1 cellular context compared by ENCODE assay signal in the genomic region with DNA sequence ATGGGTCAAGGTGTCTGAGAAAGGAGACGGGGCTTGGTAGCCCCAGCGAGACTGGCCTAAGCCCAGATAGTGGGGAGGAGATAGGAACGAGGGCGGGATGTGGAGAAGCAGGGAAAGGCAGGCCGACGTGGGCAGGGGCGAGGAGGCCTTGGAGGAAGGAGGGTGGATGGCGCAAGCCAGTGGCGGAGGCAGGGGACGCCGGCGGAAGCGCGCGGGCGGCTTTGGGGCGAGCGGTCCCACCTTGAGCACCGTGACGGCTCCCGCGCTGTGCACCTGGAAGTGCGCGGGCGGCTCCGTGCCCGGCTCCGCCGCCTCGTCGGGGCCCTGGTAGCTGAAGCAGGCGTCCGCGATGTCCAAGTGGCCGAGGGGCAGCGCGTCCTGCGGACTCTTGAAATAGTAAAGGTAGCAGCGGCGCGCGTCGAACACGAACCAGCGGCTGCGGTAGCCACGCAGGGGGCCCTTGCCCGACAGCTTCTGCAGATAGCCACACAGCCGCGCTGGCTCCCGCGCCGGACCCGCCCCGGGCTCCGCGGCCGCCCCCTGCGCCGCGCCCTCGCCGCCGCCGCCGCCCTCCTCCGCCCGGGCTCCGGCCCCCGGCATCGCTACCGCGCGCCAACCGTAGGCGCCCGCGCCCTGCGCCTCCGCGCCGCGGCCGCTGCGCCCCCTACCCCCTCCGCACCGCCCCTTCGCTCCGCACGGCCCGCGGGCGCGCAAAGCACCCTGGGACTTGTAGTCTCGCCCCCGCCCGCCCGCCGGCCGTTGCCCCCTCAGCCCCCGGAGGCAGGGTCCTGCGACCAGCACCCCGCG.
A peak's percentile ranks its signal among the peaks of the same experiment; 100 is the strongest.
TF ChIP-seq lines count a peak whose summit lies in the region.

A gene (minus strand): TSS at position 659 of the 807 bp plus-strand sequence. CDS start 59 bp downstream, at position 600.

TF ChIP-seq in GM12878, 131 proteins besides CTCF, POLR2A, EP300 and RAD21 (continued from another document):
- TF ChIP-seq, protein P1, sequence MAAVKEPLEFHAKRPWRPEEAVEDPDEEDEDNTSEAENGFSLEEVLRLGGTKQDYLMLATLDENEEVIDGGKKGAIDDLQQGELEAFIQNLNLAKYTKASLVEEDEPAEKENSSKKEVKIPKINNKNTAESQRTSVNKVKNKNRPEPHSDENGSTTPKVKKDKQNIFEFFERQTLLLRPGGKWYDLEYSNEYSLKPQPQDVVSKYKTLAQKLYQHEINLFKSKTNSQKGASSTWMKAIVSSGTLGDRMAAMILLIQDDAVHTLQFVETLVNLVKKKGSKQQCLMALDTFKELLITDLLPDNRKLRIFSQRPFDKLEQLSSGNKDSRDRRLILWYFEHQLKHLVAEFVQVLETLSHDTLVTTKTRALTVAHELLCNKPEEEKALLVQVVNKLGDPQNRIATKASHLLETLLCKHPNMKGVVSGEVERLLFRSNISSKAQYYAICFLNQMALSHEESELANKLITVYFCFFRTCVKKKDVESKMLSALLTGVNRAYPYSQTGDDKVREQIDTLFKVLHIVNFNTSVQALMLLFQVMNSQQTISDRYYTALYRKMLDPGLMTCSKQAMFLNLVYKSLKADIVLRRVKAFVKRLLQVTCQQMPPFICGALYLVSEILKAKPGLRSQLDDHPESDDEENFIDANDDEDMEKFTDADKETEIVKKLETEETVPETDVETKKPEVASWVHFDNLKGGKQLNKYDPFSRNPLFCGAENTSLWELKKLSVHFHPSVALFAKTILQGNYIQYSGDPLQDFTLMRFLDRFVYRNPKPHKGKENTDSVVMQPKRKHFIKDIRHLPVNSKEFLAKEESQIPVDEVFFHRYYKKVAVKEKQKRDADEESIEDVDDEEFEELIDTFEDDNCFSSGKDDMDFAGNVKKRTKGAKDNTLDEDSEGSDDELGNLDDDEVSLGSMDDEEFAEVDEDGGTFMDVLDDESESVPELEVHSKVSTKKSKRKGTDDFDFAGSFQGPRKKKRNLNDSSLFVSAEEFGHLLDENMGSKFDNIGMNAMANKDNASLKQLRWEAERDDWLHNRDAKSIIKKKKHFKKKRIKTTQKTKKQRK (IDR thresholded peaks at IDR 0.05; ENCODE audit: low read depth, low read length): no peak
- TF ChIP-seq SREBF2 (IDR thresholded peaks at IDR 0.05; ENCODE audit: low read length) (no peak), SIN3A (IDR thresholded peaks at IDR 0.05; ENCODE audit: low read depth, low read length) (peak; percentile 56; the same call in 1 of the 2 replicates), KLF5 (IDR thresholded peaks at IDR 0.05; ENCODE audit: partially characterized antibody) (no peak), JUNB (IDR thresholded peaks at IDR 0.05) (no peak), NRF1 (conservative IDR thresholded peaks at IDR 0.05; ENCODE audit: low read depth, low read length) (no peak), MXI1 (IDR thresholded peaks at IDR 0.05; ENCODE audit: low read depth, low read length) (0 out of 2 replicates have a peak, but pooled peaks have one; percentile 32), STAT1 (conservative IDR thresholded peaks at IDR 0.05) (no peak), SUZ12 (IDR thresholded peaks at IDR 0.05; ENCODE audit: unreplicated experiment) (no peak), YY1 (IDR thresholded peaks at IDR 0.05; ENCODE audit: low read depth, low read length) (0 out of 2 replicates have a peak, but pooled peaks have one; percentile 17), WRNIP1 (IDR thresholded peaks at IDR 0.05; ENCODE audit: borderline replicate concordance, low read depth, low read length) (no peak), CREB1 (IDR thresholded peaks at IDR 0.05; ENCODE audit: low read depth) (no peak), NR2F1 (conservative IDR thresholded peaks at IDR 0.05) (no peak), PAX5 (IDR thresholded peaks at IDR 0.05; ENCODE audit: borderline replicate concordance, low read depth, low read length) (peak; percentile 13; the same call in 1 of the 2 replicates), HCFC1 (IDR thresholded peaks at IDR 0.05; ENCODE audit: low read length) (peak; percentile 73), IKZF2 (IDR thresholded peaks at IDR 0.05) (peak in 1 of 2 experiments; percentile 9; a peak in 1 of 4 replicates), TCF12 (IDR thresholded peaks at IDR 0.05; ENCODE audit: low read depth, low read length) (peak; percentile 44; the same call in 1 of the 2 replicates), TARDBP (IDR thresholded peaks at IDR 0.05; ENCODE audit: borderline replicate concordance) (no peak), ZNF207 (IDR thresholded peaks at IDR 0.05; ENCODE audit: borderline replicate concordance) (0 out of 2 replicates have a peak, but pooled peaks have one; percentile 22), MEF2A (IDR thresholded peaks at IDR 0.05; ENCODE audit: insufficient read depth, low read depth, low read length) (no peak), GATAD2B (conservative IDR thresholded peaks at IDR 0.05; ENCODE audit: low read depth) (peak; percentile 80), MYC (IDR thresholded peaks at IDR 0.05; ENCODE audit: insufficient read depth, insufficient read length, insufficient replicate concordance, low read length, severe bottlenecking) (no peak), SIX5 (IDR thresholded peaks at IDR 0.05; ENCODE audit: low read depth, low read length, severe bottlenecking) (peak; percentile 70), HDAC6 (IDR thresholded peaks at IDR 0.05; ENCODE audit: unreplicated experiment) (no peak), RB1 (IDR thresholded peaks at IDR 0.05; ENCODE audit: borderline replicate concordance) (peak; percentile 75; the same call in 1 of the 2 replicates)
- TF ChIP-seq, protein P2, sequence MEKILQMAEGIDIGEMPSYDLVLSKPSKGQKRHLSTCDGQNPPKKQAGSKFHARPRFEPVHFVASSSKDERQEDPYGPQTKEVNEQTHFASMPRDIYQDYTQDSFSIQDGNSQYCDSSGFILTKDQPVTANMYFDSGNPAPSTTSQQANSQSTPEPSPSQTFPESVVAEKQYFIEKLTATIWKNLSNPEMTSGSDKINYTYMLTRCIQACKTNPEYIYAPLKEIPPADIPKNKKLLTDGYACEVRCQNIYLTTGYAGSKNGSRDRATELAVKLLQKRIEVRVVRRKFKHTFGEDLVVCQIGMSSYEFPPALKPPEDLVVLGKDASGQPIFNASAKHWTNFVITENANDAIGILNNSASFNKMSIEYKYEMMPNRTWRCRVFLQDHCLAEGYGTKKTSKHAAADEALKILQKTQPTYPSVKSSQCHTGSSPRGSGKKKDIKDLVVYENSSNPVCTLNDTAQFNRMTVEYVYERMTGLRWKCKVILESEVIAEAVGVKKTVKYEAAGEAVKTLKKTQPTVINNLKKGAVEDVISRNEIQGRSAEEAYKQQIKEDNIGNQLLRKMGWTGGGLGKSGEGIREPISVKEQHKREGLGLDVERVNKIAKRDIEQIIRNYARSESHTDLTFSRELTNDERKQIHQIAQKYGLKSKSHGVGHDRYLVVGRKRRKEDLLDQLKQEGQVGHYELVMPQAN (conservative IDR thresholded peaks at IDR 0.05): peak; percentile 70
- TF ChIP-seq, protein P3, sequence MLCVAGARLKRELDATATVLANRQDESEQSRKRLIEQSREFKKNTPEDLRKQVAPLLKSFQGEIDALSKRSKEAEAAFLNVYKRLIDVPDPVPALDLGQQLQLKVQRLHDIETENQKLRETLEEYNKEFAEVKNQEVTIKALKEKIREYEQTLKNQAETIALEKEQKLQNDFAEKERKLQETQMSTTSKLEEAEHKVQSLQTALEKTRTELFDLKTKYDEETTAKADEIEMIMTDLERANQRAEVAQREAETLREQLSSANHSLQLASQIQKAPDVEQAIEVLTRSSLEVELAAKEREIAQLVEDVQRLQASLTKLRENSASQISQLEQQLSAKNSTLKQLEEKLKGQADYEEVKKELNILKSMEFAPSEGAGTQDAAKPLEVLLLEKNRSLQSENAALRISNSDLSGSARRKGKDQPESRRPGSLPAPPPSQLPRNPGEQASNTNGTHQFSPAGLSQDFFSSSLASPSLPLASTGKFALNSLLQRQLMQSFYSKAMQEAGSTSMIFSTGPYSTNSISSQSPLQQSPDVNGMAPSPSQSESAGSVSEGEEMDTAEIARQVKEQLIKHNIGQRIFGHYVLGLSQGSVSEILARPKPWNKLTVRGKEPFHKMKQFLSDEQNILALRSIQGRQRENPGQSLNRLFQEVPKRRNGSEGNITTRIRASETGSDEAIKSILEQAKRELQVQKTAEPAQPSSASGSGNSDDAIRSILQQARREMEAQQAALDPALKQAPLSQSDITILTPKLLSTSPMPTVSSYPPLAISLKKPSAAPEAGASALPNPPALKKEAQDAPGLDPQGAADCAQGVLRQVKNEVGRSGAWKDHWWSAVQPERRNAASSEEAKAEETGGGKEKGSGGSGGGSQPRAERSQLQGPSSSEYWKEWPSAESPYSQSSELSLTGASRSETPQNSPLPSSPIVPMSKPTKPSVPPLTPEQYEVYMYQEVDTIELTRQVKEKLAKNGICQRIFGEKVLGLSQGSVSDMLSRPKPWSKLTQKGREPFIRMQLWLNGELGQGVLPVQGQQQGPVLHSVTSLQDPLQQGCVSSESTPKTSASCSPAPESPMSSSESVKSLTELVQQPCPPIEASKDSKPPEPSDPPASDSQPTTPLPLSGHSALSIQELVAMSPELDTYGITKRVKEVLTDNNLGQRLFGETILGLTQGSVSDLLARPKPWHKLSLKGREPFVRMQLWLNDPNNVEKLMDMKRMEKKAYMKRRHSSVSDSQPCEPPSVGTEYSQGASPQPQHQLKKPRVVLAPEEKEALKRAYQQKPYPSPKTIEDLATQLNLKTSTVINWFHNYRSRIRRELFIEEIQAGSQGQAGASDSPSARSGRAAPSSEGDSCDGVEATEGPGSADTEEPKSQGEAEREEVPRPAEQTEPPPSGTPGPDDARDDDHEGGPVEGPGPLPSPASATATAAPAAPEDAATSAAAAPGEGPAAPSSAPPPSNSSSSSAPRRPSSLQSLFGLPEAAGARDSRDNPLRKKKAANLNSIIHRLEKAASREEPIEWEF (IDR thresholded peaks at IDR 0.05; ENCODE audit: insufficient replicate concordance, low read depth, low read length): no peak
- TF ChIP-seq, protein P4, sequence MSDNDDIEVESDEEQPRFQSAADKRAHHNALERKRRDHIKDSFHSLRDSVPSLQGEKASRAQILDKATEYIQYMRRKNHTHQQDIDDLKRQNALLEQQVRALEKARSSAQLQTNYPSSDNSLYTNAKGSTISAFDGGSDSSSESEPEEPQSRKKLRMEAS (IDR thresholded peaks at IDR 0.05; ENCODE audit: low read depth, low read length): no peak
- TF ChIP-seq, protein P5, sequence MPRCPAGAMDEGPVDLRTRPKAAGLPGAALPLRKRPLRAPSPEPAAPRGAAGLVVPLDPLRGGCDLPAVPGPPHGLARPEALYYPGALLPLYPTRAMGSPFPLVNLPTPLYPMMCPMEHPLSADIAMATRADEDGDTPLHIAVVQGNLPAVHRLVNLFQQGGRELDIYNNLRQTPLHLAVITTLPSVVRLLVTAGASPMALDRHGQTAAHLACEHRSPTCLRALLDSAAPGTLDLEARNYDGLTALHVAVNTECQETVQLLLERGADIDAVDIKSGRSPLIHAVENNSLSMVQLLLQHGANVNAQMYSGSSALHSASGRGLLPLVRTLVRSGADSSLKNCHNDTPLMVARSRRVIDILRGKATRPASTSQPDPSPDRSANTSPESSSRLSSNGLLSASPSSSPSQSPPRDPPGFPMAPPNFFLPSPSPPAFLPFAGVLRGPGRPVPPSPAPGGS (IDR thresholded peaks at IDR 0.05; ENCODE audit: borderline replicate concordance, insufficient read depth, low read depth, low read length, poor library complexity, severe bottlenecking): no peak
- TF ChIP-seq, protein P6, sequence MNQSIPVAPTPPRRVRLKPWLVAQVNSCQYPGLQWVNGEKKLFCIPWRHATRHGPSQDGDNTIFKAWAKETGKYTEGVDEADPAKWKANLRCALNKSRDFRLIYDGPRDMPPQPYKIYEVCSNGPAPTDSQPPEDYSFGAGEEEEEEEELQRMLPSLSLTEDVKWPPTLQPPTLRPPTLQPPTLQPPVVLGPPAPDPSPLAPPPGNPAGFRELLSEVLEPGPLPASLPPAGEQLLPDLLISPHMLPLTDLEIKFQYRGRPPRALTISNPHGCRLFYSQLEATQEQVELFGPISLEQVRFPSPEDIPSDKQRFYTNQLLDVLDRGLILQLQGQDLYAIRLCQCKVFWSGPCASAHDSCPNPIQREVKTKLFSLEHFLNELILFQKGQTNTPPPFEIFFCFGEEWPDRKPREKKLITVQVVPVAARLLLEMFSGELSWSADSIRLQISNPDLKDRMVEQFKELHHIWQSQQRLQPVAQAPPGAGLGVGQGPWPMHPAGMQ (IDR thresholded peaks at IDR 0.05; ENCODE audit: borderline replicate concordance): no peak
- TF ChIP-seq, protein P7, sequence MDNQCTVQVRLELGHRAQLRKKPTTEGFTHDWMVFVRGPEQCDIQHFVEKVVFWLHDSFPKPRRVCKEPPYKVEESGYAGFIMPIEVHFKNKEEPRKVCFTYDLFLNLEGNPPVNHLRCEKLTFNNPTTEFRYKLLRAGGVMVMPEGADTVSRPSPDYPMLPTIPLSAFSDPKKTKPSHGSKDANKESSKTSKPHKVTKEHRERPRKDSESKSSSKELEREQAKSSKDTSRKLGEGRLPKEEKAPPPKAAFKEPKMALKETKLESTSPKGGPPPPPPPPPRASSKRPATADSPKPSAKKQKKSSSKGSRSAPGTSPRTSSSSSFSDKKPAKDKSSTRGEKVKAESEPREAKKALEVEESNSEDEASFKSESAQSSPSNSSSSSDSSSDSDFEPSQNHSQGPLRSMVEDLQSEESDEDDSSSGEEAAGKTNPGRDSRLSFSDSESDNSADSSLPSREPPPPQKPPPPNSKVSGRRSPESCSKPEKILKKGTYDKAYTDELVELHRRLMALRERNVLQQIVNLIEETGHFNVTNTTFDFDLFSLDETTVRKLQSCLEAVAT (IDR thresholded peaks at IDR 0.05): peak; percentile 70
- TF ChIP-seq, protein P8, sequence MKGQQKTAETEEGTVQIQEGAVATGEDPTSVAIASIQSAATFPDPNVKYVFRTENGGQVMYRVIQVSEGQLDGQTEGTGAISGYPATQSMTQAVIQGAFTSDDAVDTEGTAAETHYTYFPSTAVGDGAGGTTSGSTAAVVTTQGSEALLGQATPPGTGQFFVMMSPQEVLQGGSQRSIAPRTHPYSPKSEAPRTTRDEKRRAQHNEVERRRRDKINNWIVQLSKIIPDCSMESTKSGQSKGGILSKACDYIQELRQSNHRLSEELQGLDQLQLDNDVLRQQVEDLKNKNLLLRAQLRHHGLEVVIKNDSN (IDR thresholded peaks at IDR 0.05; ENCODE audit: borderline replicate concordance, extremely low read length, insufficient read depth, low read depth, low read length): no peak
- TF ChIP-seq, protein P9, sequence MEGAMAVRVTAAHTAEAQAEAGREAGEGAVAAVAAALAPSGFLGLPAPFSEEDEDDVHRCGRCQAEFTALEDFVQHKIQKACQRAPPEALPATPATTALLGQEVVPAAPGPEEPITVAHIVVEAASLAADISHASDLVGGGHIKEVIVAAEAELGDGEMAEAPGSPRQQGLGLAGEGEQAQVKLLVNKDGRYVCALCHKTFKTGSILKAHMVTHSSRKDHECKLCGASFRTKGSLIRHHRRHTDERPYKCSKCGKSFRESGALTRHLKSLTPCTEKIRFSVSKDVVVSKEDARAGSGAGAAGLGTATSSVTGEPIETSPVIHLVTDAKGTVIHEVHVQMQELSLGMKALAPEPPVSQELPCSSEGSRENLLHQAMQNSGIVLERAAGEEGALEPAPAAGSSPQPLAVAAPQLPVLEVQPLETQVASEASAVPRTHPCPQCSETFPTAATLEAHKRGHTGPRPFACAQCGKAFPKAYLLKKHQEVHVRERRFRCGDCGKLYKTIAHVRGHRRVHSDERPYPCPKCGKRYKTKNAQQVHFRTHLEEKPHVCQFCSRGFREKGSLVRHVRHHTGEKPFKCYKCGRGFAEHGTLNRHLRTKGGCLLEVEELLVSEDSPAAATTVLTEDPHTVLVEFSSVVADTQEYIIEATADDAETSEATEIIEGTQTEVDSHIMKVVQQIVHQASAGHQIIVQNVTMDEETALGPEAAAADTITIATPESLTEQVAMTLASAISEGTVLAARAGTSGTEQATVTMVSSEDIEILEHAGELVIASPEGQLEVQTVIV (IDR thresholded peaks at IDR 0.05; ENCODE audit: borderline replicate concordance, partially characterized antibody): no peak
